In the genomic region with DNA sequence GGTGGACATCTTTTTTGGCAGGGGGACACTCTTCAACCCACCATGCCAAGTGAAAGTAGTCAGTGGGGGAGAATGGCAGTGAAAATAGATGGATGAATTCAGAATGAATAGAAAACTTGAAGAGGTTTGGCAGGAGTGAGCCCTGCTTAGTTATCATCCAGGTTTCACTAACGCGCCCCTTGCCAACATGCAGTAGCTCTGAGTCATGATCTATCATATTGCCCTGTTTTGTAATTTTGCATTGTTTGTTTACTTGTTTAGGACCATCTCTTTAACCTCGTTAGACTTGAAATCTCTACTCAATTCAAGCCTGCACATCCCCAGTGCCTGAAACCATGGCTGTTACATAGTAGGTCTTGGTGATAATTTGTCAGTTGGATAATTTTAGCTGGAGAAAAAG, we compare ENCODE assay signal across 9 cellular contexts.
"Had no signal": no experiment of that assay in that cellular context is flagged by ENCODE, and none has a peak within 500 bp of the region (broad histone marks: within the 10 kb centered on the region; RNA-seq: fewer than 3 reads in every experiment).

No MANE protein-coding gene starts in this region.

- H3K36me3 ChIP-seq: HAP-1 had no signal

- H3K27ac ChIP-seq: GM23248 had no signal

- H3K4me3 ChIP-seq: GM23248, GM23338, HAP-1 had no signal

- H3K9ac ChIP-seq: GM23248 had no signal

- DNase-seq: GM23248, GOT3, H7, H9, HCEC 1CT, HFFc6 had no signal

- H3K9me3 ChIP-seq: HAP-1 had no signal

- H3K4me1 ChIP-seq: HAP-1 had no signal

- H3K4me3 Mint-ChIP-seq: GM23338, H9, HFFc6 had no signal

- H3K27ac Mint-ChIP-seq: GM23338, H9, HFFc6 had no signal

- ATAC-seq: GM23338, HCT116 had no signal
